9 cellular contexts compared by ENCODE assay signal in the genomic region with DNA sequence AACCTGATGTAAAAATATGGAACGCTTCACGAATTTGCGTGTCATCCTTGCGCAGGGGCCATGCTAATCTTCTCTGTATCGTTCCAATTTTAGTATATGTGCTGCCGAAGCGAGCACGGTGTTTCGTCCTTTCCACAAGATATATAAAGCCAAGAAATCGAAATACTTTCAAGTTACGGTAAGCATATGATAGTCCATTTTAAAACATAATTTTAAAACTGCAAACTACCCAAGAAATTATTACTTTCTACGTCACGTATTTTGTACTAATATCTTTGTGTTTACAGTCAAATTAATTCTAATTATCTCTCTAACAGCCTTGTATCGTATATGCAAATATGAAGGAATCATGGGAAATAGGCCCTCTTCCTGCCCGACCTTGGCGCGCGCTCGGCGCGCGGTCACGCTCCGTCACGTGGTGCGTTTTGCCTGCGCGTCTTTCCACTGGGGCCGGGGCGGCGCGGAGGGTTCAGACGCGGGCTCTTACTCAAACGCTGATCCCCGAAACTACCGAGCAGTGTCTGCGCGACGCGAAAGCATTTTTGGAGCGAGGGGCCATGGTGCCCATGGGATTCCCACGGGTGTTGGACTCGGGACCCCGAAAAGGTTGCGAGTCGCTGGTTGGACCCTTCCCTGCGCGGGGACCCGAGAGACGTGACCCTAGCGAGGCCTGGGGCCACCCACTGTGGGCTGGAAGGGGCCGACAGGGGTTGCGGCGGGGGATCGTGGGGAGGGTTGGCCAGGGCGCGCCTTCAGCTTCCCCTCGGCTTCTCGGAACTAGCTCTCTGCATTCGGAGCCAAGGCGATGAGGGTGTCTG. TPM values are rescaled to one million over a fixed set of nuclear protein-coding genes. Genes with fewer than 3 reads are reported as not detected.
DNase-seq lines count a peak whose midpoint lies in the region; ATAC-seq and TF ChIP-seq lines count a peak whose summit lies in the region.
"Had no signal": no experiment of that assay in that cellular context is flagged by ENCODE, and none has a peak within 500 bp of the region (broad histone marks: within the 10 kb centered on the region; RNA-seq: fewer than 3 reads in every experiment).

A gene (minus strand): TSS at position 117 of the 818 bp plus-strand sequence.

- intact Hi-C loops in activated CD4-positive, alpha-beta T cell treated with anti-CD3 and anti-CD28 coated beads for 36 hours (cut with DNase I, micrococcal nuclease) = loop anchor here (1.0 to 10.0 kb wide), 13 partner anchors 77 to 1138 kb away; a partner anchor contains a TSS

- DNase-seq in Ammon's horn (ENCODE audit: low spot score) (peak; percentile 94), GM19238 (ENCODE audit: insufficient read length, low spot score) (peak; percentile 86), NCI-H510A treated with DMSO at 0.1 percent for 48 hours (lab: John Stamatoyannopoulos, UW) (peak; percentile 74), choroid plexus epithelial cell (ENCODE audit: low read depth) (peak; percentile 94), kidney glomerular epithelial cell (lab: John Stamatoyannopoulos, UW) (peak; percentile 89)
- peak; percentile 96 for DNase-seq in activated CD4-positive, alpha-beta T cell treated with anti-CD3 and anti-CD28 coated beads for 36 hours
- DNase-seq in stimulated activated CD4-positive, alpha-beta T cell treated with anti-CD3 and anti-CD28 coated beads, Interleukin-15, amount 100 ng/mL, for 48 hours (ENCODE audit: low read depth in 2 of 2) = peak; percentile 90

- POLR2A ChIA-PET in activated CD4-positive, alpha-beta T cell treated with anti-CD3 and anti-CD28 coated beads for 36 hours (lab: Charles Lee) = interaction anchor here (1.2 kb wide), 1 partner anchor 587 kb away, joined by 3 read pairs; no protein-coding TSS in a partner anchor

- H3K27me3 Mint-ChIP-seq in activated CD4-positive, alpha-beta T cell treated with anti-CD3 and anti-CD28 coated beads for 36 hours = peaks cover 9% of the 10 kb centered on the region

- peak; percentile 83 for ATAC-seq in HG03439 (IDR thresholded peaks at IDR 0.05; ENCODE audit: unreplicated experiment)
- ATAC-seq in activated CD4-positive, alpha-beta T cell treated with anti-CD3 and anti-CD28 coated beads for 36 hours = peak; percentile 86

- H3K4me3 ChIP-seq in choroid plexus epithelial cell (ENCODE audit: low read depth, low read length) = peak within 1 kb of the TSS; percentile 97

- CTCF ChIA-PET in activated CD4-positive, alpha-beta T cell treated with anti-CD3 and anti-CD28 coated beads for 36 hours (lab: Charles Lee) = interaction anchor here (0.6 to 1.6 kb wide), 4 partner anchors 8 to 319 kb away, joined by 3 to 5 read pairs (median 3); no protein-coding TSS in a partner anchor

- no peak for TF ChIP-seq CTCF in choroid plexus epithelial cell (conservative IDR thresholded peaks at IDR 0.05; ENCODE audit: low read depth, low read length)

- H3K9me3 Mint-ChIP-seq in activated CD4-positive, alpha-beta T cell treated with anti-CD3 and anti-CD28 coated beads for 36 hours (ENCODE audit: low read depth) = no peaks in the 10 kb centered on the region

- H3K27ac Mint-ChIP-seq in activated CD4-positive, alpha-beta T cell treated with anti-CD3 and anti-CD28 coated beads for 36 hours = peak within 1 kb of the TSS; percentile 97

- peaks cover 23% of the 10 kb centered on the region for H3K4me1 Mint-ChIP-seq in activated CD4-positive, alpha-beta T cell treated with anti-CD3 and anti-CD28 coated beads for 36 hours

- H3K36me3 Mint-ChIP-seq in activated CD4-positive, alpha-beta T cell treated with anti-CD3 and anti-CD28 coated beads for 36 hours (ENCODE audit: low read depth) = peaks cover 3% of the 10 kb centered on the region

- peak within 1 kb of the TSS; percentile 82 for H3K4me3 Mint-ChIP-seq in activated CD4-positive, alpha-beta T cell treated with anti-CD3 and anti-CD28 coated beads for 36 hours

RNA-seq across cellular contexts. Expression of the gene that starts here (rescaled TPM):
- not detected for total RNA-seq in activated CD4-positive, alpha-beta T cell treated with anti-CD3 and anti-CD28 coated beads for 36 hours
- total RNA-seq: activated CD8-positive, alpha-beta memory T cell treated with anti-CD3 and anti-CD28 coated beads for 36 hours had no signal

Comparison
In these comparisons a context has a peak if more than half of its experiments do, and no peak if none do; other contexts are left out.
1. Peak in every context shown above with its lines: DNase-seq, ATAC-seq and H3K4me3 ChIP-seq.
2. Peak in DNase-seq and ATAC-seq in activated CD4-positive, alpha-beta T cell treated with anti-CD3 and anti-CD28 coated beads for 36 hours; RNA of the gene not detected or under 1 TPM.